In the genomic region with DNA sequence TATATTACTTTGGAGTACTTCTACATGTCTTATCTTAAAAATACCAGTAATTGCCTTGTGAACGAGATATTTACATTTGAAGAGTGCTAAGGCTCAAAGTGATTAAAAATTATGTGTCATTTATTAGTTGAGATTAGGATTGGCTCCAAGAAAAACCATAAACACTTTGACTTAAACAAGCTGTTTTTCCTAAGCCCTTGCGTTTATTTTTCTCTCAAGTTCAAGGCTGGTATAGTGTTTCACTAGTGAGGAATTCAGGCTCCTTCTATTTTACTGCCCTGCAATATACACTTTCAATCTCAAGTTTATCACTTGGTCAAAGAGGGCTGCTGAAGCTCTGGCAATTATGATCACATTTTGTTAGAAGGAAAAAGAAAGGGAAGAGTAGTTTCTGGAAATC, we compare ENCODE assay signal across 26 cellular contexts.
"Had no signal": no experiment of that assay in that cellular context is flagged by ENCODE, and none has a peak within 500 bp of the region (broad histone marks: within the 10 kb centered on the region; RNA-seq: fewer than 3 reads in every experiment).

No MANE protein-coding gene starts in this region.

- DNase-seq: activated CD4-positive, alpha-beta T cell treated with anti-CD3 and anti-CD28 coated beads, Interleukin-2, amount 50 U/mL, for 48 hours; activated CD4-positive, CD25-positive, alpha-beta regulatory T cell; activated CD8-positive, alpha-beta memory T cell treated with anti-CD3 and anti-CD28 coated beads for 24 hours; activated effector memory CD4-positive, alpha-beta T cell treated with Interleukin-2 at 50 U/mL for 16 hours; activated naive CD4-positive, alpha-beta T cell treated with Interleukin-2 at 50 U/mL for 16 hours; anterior cingulate cortex; dermis blood vessel endothelial cell; effector CD4-positive, alpha-beta T cell; esophagus squamous epithelium; gastrocnemius medialis; glutamatergic neuron; left colon; natural killer cell; retina; sigmoid colon; stimulated activated CD4-positive, alpha-beta T cell treated with anti-CD3 and anti-CD28 coated beads, Interleukin-15, amount 100 ng/mL, for 24 hours; stimulated activated CD4-positive, alpha-beta T cell treated with anti-CD3 and anti-CD28 coated beads, Interleukin-2, amount 100 ng/mL, for 24 hours; stimulated activated naive B cell treated with anti-CD40 and anti-IgM and Interleukin-4, amounts not matched to agents 10 μg/mL and 1 μg/mL and 100 μg/mL, for 72 hours; stomach; thyroid gland; upper lobe of right lung had no signal

- H3K9me3 ChIP-seq: esophagus squamous epithelium, gastrocnemius medialis, sigmoid colon, thyroid gland, upper lobe of right lung had no signal

- H3K27ac Mint-ChIP-seq: activated CD4-positive, alpha-beta T cell treated with anti-CD3 and anti-CD28 coated beads for 36 hours; activated naive CD8-positive, alpha-beta T cell; memory B cell; natural killer cell; stimulated activated naive B cell treated with anti-CD40 and anti-IgM and Interleukin-4, amounts not matched to agents 10 μg/mL and 1 μg/mL and 100 μg/mL, for 72 hours had no signal

- H3K4me1 Mint-ChIP-seq: central memory CD8-positive, alpha-beta T cell; natural killer cell had no signal

- ATAC-seq: gastrocnemius medialis; left colon; natural killer cell; stimulated activated naive B cell treated with anti-CD40 and anti-IgM and Interleukin-4, amounts not matched to agents 10 μg/mL and 1 μg/mL and 100 μg/mL, for 72 hours had no signal

- H3K36me3 ChIP-seq: esophagus squamous epithelium, gastrocnemius medialis, sigmoid colon, stomach, thyroid gland, upper lobe of right lung had no signal

- H3K4me1 ChIP-seq: gastrocnemius medialis, stomach, thyroid gland, upper lobe of right lung had no signal

- H3K27ac ChIP-seq: epithelial cell of prostate, esophagus squamous epithelium, gastrocnemius medialis, sigmoid colon, thyroid gland, upper lobe of right lung had no signal

- H3K27me3 Mint-ChIP-seq: central memory CD8-positive, alpha-beta T cell had no signal

- H3K36me3 Mint-ChIP-seq: activated naive CD8-positive, alpha-beta T cell; memory B cell; natural killer cell; stimulated activated naive B cell treated with anti-CD40 and anti-IgM and Interleukin-4, amounts not matched to agents 10 μg/mL and 1 μg/mL and 100 μg/mL, for 72 hours had no signal

- H3K9me3 Mint-ChIP-seq: central memory CD8-positive, alpha-beta T cell; memory B cell had no signal

- H3K27me3 ChIP-seq: esophagus squamous epithelium, gastrocnemius medialis, sigmoid colon, stomach, thyroid gland had no signal

- H3K4me3 Mint-ChIP-seq: activated CD4-positive, alpha-beta T cell treated with anti-CD3 and anti-CD28 coated beads for 36 hours; activated naive CD8-positive, alpha-beta T cell; central memory CD8-positive, alpha-beta T cell; memory B cell; natural killer cell; stimulated activated naive B cell treated with anti-CD40 and anti-IgM and Interleukin-4, amounts not matched to agents 10 μg/mL and 1 μg/mL and 100 μg/mL, for 72 hours had no signal

- H3K4me3 ChIP-seq: esophagus squamous epithelium, gastrocnemius medialis, sigmoid colon, stomach, thyroid gland, upper lobe of right lung had no signal
